Comparison of ENCODE assay signal across 12 cellular contexts in genomic region chr3:44529927-44530326, GRCh38. TPM values are rescaled to one million over a fixed set of nuclear protein-coding genes. Genes with fewer than 3 reads are reported as not detected.
DNase-seq lines count a peak whose midpoint lies in the region; ATAC-seq, FAIRE-seq and TF ChIP-seq lines count a peak whose summit lies in the region.
"Had no signal": no experiment of that assay in that cellular context is flagged by ENCODE, and none has a peak within 500 bp of the region (broad histone marks: within the 10 kb centered on the region; RNA-seq: fewer than 3 reads in every experiment).

No MANE protein-coding gene starts in this region.

- peak; percentile 59 for TF ChIP-seq RAD21 in GM12878 (IDR thresholded peaks at IDR 0.05; ENCODE audit: insufficient read depth, low read depth, low read length)

- ATAC-seq in GM12878 (peak; percentile 68), GM19351 (IDR thresholded peaks at IDR 0.05; ENCODE audit: unreplicated experiment) (no peak), GM21360 (IDR thresholded peaks at IDR 0.05; ENCODE audit: unreplicated experiment) (no peak)

- H3K27ac ChIP-seq in GM12878 (ENCODE audit: control insufficient read depth, insufficient read depth) = no peak overlapping the region

- no peaks in the 10 kb centered on the region for H3K4me1 ChIP-seq in GM12878 (ENCODE audit: control insufficient read depth, insufficient read depth, low read length)

- CTCF ChIA-PET in GM12878 (lab: Yijun Ruan, JAX) = interaction anchor here (0.7 to 1.7 kb wide), 4 partner anchors 10 to 384 kb away, joined by 3 to 8 read pairs (median 4); no protein-coding TSS in a partner anchor

- H3K27ac Mint-ChIP-seq in HFFc6 (no peak overlapping the region), neural crest cell (ENCODE audit: unreplicated experiment) (no peak overlapping the region)
- H3K27ac Mint-ChIP-seq: B cell had no signal

- DNase-seq in SIG-M5 treated with dmso at 0.1 percent for 504 hours (lab: John Stamatoyannopoulos, UW; ENCODE audit: unreplicated experiment) = peak; percentile 11
- DNase-seq in SIG-M5 (lab: John Stamatoyannopoulos, UW) = no peak
- DNase-seq in HFFc6 = peak; percentile 32
- DNase-seq in GM12878 (ENCODE audit: low read depth, low spot score) = no peak
- DNase-seq in neural crest cell (ENCODE audit: low read depth, low spot score) = no peak
- DNase-seq in hepatic stellate cell (ENCODE audit: low spot score) = no peak
- DNase-seq: NCI-H1436; stimulated activated naive CD4-positive, alpha-beta T cell treated with Interleukin-2 at 50 U/mL for 16 hours; T1000 had no signal

- no peaks in the 10 kb centered on the region for H3K9me3 ChIP-seq in GM12878 (replicated peaks; ENCODE audit: control insufficient read depth, insufficient read depth, low read length)

- no peak overlapping the region for H2AFZ ChIP-seq in GM12878 (ENCODE audit: control insufficient read depth, low read depth, low read length)

- FAIRE-seq in GM12878 (lab: Jason Lieb, UNC) = peak; percentile 18

- H3K9me3 Mint-ChIP-seq in HFFc6 (no peaks in the 10 kb centered on the region), neural crest cell (no peaks in the 10 kb centered on the region)

- no peak overlapping the region for H3K4me2 ChIP-seq in GM12878 (ENCODE audit: control insufficient read depth, insufficient read depth)

- no peaks in the 10 kb centered on the region for H3K79me2 ChIP-seq in GM12878 (ENCODE audit: control insufficient read depth, insufficient read depth, low read length)

- no peak for TF ChIP-seq POLR2A in GM12878 (IDR thresholded peaks at IDR 0.05; ENCODE audit: low read depth, low read length)

- no TSS peak for BruUV-seq in GM12878 (replicated peaks; lab: Mats Ljungman, UMichigan)

- no peak overlapping the region for H3K9ac ChIP-seq in GM12878 (ENCODE audit: control insufficient read depth, insufficient read depth, low read length)

- H3K27me3 Mint-ChIP-seq in HFFc6 (ENCODE audit: insufficient read depth) (peaks cover 18% of the 10 kb centered on the region), neural crest cell (ENCODE audit: low read depth) (peaks cover 61% of the 10 kb centered on the region)

- no peak overlapping the region for H3K4me3 Mint-ChIP-seq in HFFc6
- no peak overlapping the region for H3K4me3 Mint-ChIP-seq in neural crest cell
- H3K4me3 Mint-ChIP-seq: B cell had no signal

- peaks cover 22% of the 10 kb centered on the region for H3K4me1 Mint-ChIP-seq in HFFc6 (ENCODE audit: low read depth)
- H3K4me1 Mint-ChIP-seq in neural crest cell = no peaks in the 10 kb centered on the region
- H3K4me1 Mint-ChIP-seq: B cell had no signal

- H3K27me3 ChIP-seq in GM12878 (replicated peaks in 1 of 2; ENCODE audit: control insufficient read depth in 2 of 2, insufficient read depth in 2 of 2, low read length in 1 of 2) = no peaks in the 10 kb centered on the region; a peak in 1 of 4 replicates

- H4K20me1 ChIP-seq in GM12878 (ENCODE audit: control insufficient read depth, insufficient read depth) = no peaks in the 10 kb centered on the region

- in situ Hi-C loops in GM12878 (cut with MboI) = loop anchor here (5.0 kb wide), 1 partner anchor 387 kb away; no protein-coding TSS in a partner anchor

- no peaks in the 10 kb centered on the region for H3K36me3 Mint-ChIP-seq in HFFc6 (ENCODE audit: low read depth)
- H3K36me3 Mint-ChIP-seq in neural crest cell (ENCODE audit: low read depth) = no peaks in the 10 kb centered on the region

- H3K36me3 ChIP-seq in GM12878 (ENCODE audit: control insufficient read depth in 2 of 2, insufficient read depth in 2 of 2, low read length in 1 of 2) = no peaks in the 10 kb centered on the region

- intact Hi-C loops in GM12878 (cut with micrococcal nuclease; ENCODE audit: unreplicated experiment) = loop anchor here (5.0 kb wide), 1 partner anchor 208 kb away; no protein-coding TSS in a partner anchor

- RAD21 ChIA-PET in GM12878 (lab: Charles Lee; ENCODE audit: unreplicated experiment) = interaction anchor here (1.2 kb wide), 1 partner anchor 383 kb away, joined by 4 read pairs; no protein-coding TSS in a partner anchor

- TF ChIP-seq EP300 in GM12878 (IDR thresholded peaks at IDR 0.05; ENCODE audit: borderline replicate concordance in 1 of 2, control insufficient read depth in 1 of 2, low read depth in 2 of 2, low read length in 2 of 2) = no peak

- SMC1A ChIA-PET in GM12878 (lab: Charles Lee; ENCODE audit: uncharacterized antibody, unreplicated experiment) = interaction anchor here (1.2 kb wide), 1 partner anchor 207 kb away, joined by 3 read pairs; no protein-coding TSS in a partner anchor

- POLR2A ChIA-PET in GM12878 (lab: Charles Lee) = no interaction called here

- WGBS in GM12878 (ENCODE audit: insufficient coverage, insufficient replicate concordance, low lambda C conversion rate, missing lambda C conversion rate) = 5% methylated on average over 1 of the region's 1 CpG

- H3K4me3 ChIP-seq in GM12878 = no peak overlapping the region

- TF ChIP-seq CTCF in HFFc6 (IDR thresholded peaks at IDR 0.05) (peak; percentile 68), GM12878 (IDR thresholded peaks at IDR 0.05 in 2 of 3, conservative IDR thresholded peaks at IDR 0.05 in 1 of 3; ENCODE audit: control insufficient read depth in 2 of 3, extremely low read depth in 1 of 3, insufficient read depth in 1 of 3, low read depth in 3 of 3, low read length in 3 of 3) (peak; percentile 45 to 49 (median 45); a peak in 5 of 6 replicates), neural crest cell (conservative IDR thresholded peaks at IDR 0.05) (peak; percentile 46)

TF ChIP-seq in GM12878, 131 proteins besides CTCF, POLR2A, EP300 and RAD21 (continues in another document):
- TF ChIP-seq SMARCA5 (IDR thresholded peaks at IDR 0.05) = 0 out of 2 replicates have a peak, but pooled peaks have one; percentile 24
- no peak for TF ChIP-seq CBFB (IDR thresholded peaks at IDR 0.05; ENCODE audit: low read depth)

RNA-seq across cellular contexts. Expression of gene ZKSCAN7, which starts 25.1 kb away (rescaled TPM):
- 1 to 10 TPM in 2 of 6 experiments, under 1 TPM in 4; 0.57 to 1.2 (median 0.94) TPM for total RNA-seq in HFFc6 (2021; fragmentation: NEBNext Ultra II Directional; extraction: Animal tissue kit (Norgen Biotek cat#: 25700))
- 10.7 and 11.3 TPM in 2 replicates for total RNA-seq in GM12878 (2013; cell fraction: nucleolus; rRNA removed)
- total RNA-seq in GM12878 (2014; rRNA removed) (4.9 and 6.0 TPM in 2 replicates), GM12878 (2014; rRNA removed; fragmentation: Illumina TruSeq; extraction: Trizol) (3.5 and 3.6 TPM in 2 replicates), GM12878 (2021) (3.6 and 4.6 TPM in 2 replicates), neural crest cell (17.3 and 21.0 TPM in 2 replicates)
- polyA plus RNA-seq in GM12878 (2011; ENCODE audit: low read depth) = 1.8 TPM
- polyA plus RNA-seq in GM12878 (2011; rRNA removed) (3.0 and 3.1 TPM in 2 replicates), GM12878 (2014; fragmentation: Illumina TruSeq; extraction: Trizol) (3.7 and 4.5 TPM in 2 replicates), GM12878 (2014; fragmentation: Nextera tagmentation; extraction: Ambion mirVana) (under 1 TPM; 0.77 to 0.88 TPM), GM12878 (2014; rRNA removed) (2.5 and 5.4 TPM in 2 replicates), GM12878 (2016; fragmentation: Nextera tagmentation; extraction: Ambion mirVana) (1 to 10 TPM; 2.3 to 3.4 TPM)
- polyA plus RNA-seq in GM12878 (2011; cell fraction: cytosol; rRNA removed) = 1.9 and 2.9 TPM in 2 replicates
- polyA plus RNA-seq in GM12878 (2011; cell fraction: nucleus; rRNA removed) = 7.7 and 7.9 TPM in 2 replicates
- 2.2 and 2.5 TPM in 2 replicates for polyA plus RNA-seq in GM12878 (2012)
- 1.5 and 4.6 TPM in 2 replicates for polyA minus RNA-seq in GM12878 (2011; rRNA and poly(A)+ RNA removed)
- polyA minus RNA-seq in GM12878 (2011; cell fraction: cytosol; rRNA and poly(A)+ RNA removed) = 2.0 TPM in 1 of 2 replicates, not detected in the other
- polyA minus RNA-seq in GM12878 (2011; cell fraction: nucleus; rRNA and poly(A)+ RNA removed) = 4.6 and 5.7 TPM in 2 replicates

RNA-seq across cellular contexts. Expression of gene ZNF445, which starts 52.5 kb away (rescaled TPM):
- total RNA-seq in HFFc6 (2021; fragmentation: NEBNext Ultra II Directional; extraction: Animal tissue kit (Norgen Biotek cat#: 25700)) = 10 to 100 TPM; 11.5 to 13.0 (median 12.5) TPM
- 35.8 and 37.5 TPM in 2 replicates for total RNA-seq in GM12878 (2013; cell fraction: nucleolus; rRNA removed)
- total RNA-seq in GM12878 (2014; rRNA removed) (4.9 and 5.4 TPM in 2 replicates), GM12878 (2014; rRNA removed; fragmentation: Illumina TruSeq; extraction: Trizol) (7.6 and 9.0 TPM in 2 replicates), GM12878 (2021) (14.4 and 15.5 TPM in 2 replicates), neural crest cell (46.1 and 49.0 TPM in 2 replicates)
- polyA plus RNA-seq in GM12878 (2011; ENCODE audit: low read depth) = 3.3 TPM
- polyA plus RNA-seq in GM12878 (2011; rRNA removed) (5.7 and 6.2 TPM in 2 replicates), GM12878 (2014; fragmentation: Illumina TruSeq; extraction: Trizol) (7.2 and 8.6 TPM in 2 replicates), GM12878 (2014; fragmentation: Nextera tagmentation; extraction: Ambion mirVana) (under 1 TPM; 0.80 to 0.85 TPM), GM12878 (2014; rRNA removed) (7.2 and 8.0 TPM in 2 replicates), GM12878 (2016; fragmentation: Nextera tagmentation; extraction: Ambion mirVana) (1 to 10 TPM; 3.5 to 4.4 TPM)
- polyA plus RNA-seq in GM12878 (2011; cell fraction: cytosol; rRNA removed) = 3.9 and 4.0 TPM in 2 replicates
- polyA plus RNA-seq in GM12878 (2011; cell fraction: nucleus; rRNA removed) = 8.3 and 9.2 TPM in 2 replicates
- 4.3 TPM in 2 replicates for polyA plus RNA-seq in GM12878 (2012)
- 13.0 and 13.4 TPM in 2 replicates for polyA minus RNA-seq in GM12878 (2011; rRNA and poly(A)+ RNA removed)
- 3.5 and 4.3 TPM in 2 replicates for polyA minus RNA-seq in GM12878 (2011; cell fraction: cytosol; rRNA and poly(A)+ RNA removed)
- 4.6 and 11.0 TPM in 2 replicates for polyA minus RNA-seq in GM12878 (2011; cell fraction: nucleus; rRNA and poly(A)+ RNA removed)

RNA-seq across cellular contexts. Expression of gene ZNF660, which starts 54.8 kb away (rescaled TPM):
- total RNA-seq in HFFc6 (2021; fragmentation: NEBNext Ultra II Directional; extraction: Animal tissue kit (Norgen Biotek cat#: 25700)) = under 1 TPM; 0.05 to 0.23 (median 0.14) TPM
- 23.5 and 24.1 TPM in 2 replicates for total RNA-seq in GM12878 (2013; cell fraction: nucleolus; rRNA removed)
- 1.1 and 1.3 TPM in 2 replicates for total RNA-seq in GM12878 (2014; rRNA removed)
- 2.1 and 2.9 TPM in 2 replicates for total RNA-seq in GM12878 (2014; rRNA removed; fragmentation: Illumina TruSeq; extraction: Trizol)
- 2.4 and 2.9 TPM in 2 replicates for total RNA-seq in GM12878 (2021)
- 0.76 TPM for polyA plus RNA-seq in GM12878 (2011; ENCODE audit: low read depth)
- 1.7 and 3.2 TPM in 2 replicates for polyA plus RNA-seq in GM12878 (2011; rRNA removed)
- polyA plus RNA-seq in GM12878 (2011; cell fraction: cytosol; rRNA removed) = 0.69 and 0.75 TPM in 2 replicates
- 1.2 and 1.4 TPM in 2 replicates for polyA plus RNA-seq in GM12878 (2011; cell fraction: nucleus; rRNA removed)
- polyA plus RNA-seq in GM12878 (2012) = 1.4 and 1.5 TPM in 2 replicates
- 1.5 and 3.4 TPM in 2 replicates for polyA plus RNA-seq in GM12878 (2014; fragmentation: Illumina TruSeq; extraction: Trizol)
- polyA plus RNA-seq in GM12878 (2014; fragmentation: Nextera tagmentation; extraction: Ambion mirVana) = 1 to 10 TPM in 1 of 2 experiments, under 1 TPM in 1; 0.62 to 2.0 TPM
- polyA plus RNA-seq in GM12878 (2014; rRNA removed) = 0.77 and 1.5 TPM in 2 replicates
- polyA plus RNA-seq in GM12878 (2016; fragmentation: Nextera tagmentation; extraction: Ambion mirVana) = 1 to 10 TPM; 1.7 to 2.6 TPM
- 3.5 and 4.7 TPM in 2 replicates for polyA minus RNA-seq in GM12878 (2011; rRNA and poly(A)+ RNA removed)
- polyA minus RNA-seq in GM12878 (2011; cell fraction: cytosol; rRNA and poly(A)+ RNA removed) = 1.2 and 1.6 TPM in 2 replicates
- 2.4 and 3.8 TPM in 2 replicates for polyA minus RNA-seq in GM12878 (2011; cell fraction: nucleus; rRNA and poly(A)+ RNA removed)
- total RNA-seq in neural crest cell = 26.1 and 29.8 TPM in 2 replicates

Comparison
In these comparisons a context has a peak if more than half of its experiments do, and no peak if none do; other contexts are left out.
1. DNase-seq: peak in SIG-M5 treated with dmso at 0.1 percent for 504 hours (single experiment) and HFFc6 (single experiment); none in SIG-M5 (single experiment), GM12878 (single experiment), neural crest cell (single experiment) and hepatic stellate cell (single experiment).
2. Peak in every context shown above with its lines, with median percentiles within 50 percentile points of each other: CTCF ChIP-seq.